In genomic region chr5:112918136-112918535, GRCh38 we compare ENCODE assay signal across 1 cellular context.
TF ChIP-seq lines count a peak whose summit lies in the region.

No MANE protein-coding gene starts in this region.

TF ChIP-seq in GM12878, 131 proteins besides CTCF, POLR2A, EP300 and RAD21 (continued from another document):
- TF ChIP-seq REST (IDR thresholded peaks at IDR 0.05; ENCODE audit: low read depth, low read length) = no peak
- TF ChIP-seq NR2C1 (IDR thresholded peaks at IDR 0.05) = no peak
